In the genomic region with DNA sequence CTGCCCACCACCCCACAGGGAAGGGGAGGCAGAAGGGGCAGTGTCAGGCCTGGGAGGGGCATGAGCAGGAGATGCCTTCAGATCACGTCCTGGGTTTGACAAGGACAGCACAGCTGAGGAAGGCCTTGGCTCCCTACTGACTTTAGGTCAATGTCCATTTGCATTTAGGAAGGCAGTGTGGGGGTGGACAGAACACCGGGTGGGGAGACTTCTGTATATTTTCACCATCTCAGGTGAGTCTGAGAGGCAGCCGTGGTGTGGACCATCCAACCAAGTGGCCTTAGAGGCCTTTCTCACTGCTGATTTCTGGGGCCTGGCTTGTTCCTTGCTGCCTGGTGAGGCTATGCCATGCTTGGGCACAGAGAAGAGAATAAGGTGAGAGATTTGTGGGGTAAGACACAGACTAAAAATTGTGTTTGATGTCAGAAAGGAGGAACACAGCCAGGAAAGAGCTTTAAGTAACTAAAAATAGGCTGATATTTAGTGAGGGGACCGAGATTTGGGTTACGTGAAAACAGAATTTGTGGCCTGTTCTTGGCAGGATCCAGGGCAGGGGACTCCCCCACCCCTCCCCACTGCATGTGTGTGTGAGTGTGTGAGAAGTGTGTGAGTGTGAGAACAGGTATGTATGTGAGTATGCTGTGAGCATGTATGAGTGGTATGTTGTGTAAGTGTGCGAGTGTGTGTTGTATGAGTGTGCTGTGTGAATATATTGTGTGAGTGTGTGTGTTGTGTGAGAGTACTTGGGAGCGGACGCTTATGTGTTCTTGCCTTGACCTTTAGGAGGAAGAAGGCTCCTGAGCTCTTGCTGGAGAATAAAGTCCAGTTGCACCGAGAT, we compare ENCODE assay signal across 32 cellular contexts. TPM values are rescaled to one million over a fixed set of nuclear protein-coding genes. Genes with fewer than 3 reads are reported as not detected.
DNase-seq lines count a peak whose midpoint lies in the region; ATAC-seq and TF ChIP-seq lines count a peak whose summit lies in the region.
"Had no signal": no experiment of that assay in that cellular context is flagged by ENCODE, and none has a peak within 500 bp of the region (broad histone marks: within the 10 kb centered on the region; RNA-seq: fewer than 3 reads in every experiment).

No MANE protein-coding gene starts in this region.

- intact Hi-C loops in activated CD4-positive, alpha-beta T cell treated with anti-CD3 and anti-CD28 coated beads for 36 hours (cut with DNase I, micrococcal nuclease): loop anchor here in 1 of 2 experiments (2.0 kb wide), 1 partner anchor 44 kb away; no protein-coding TSS in a partner anchor
- intact Hi-C loops in left colon (cut with DNase I, micrococcal nuclease) (no loop called here), breast epithelium (cut with DNase I; ENCODE audit: low total_unique reads) (no loop called here)

- TF ChIP-seq POLR2A in breast epithelium (IDR thresholded peaks at IDR 0.05): no peak

- H3K4me2 ChIP-seq in BLaER1 treated with 17β-estradiol and CSF1 and Interleukin-3, amounts not matched to agents 10 nM and 100 nM: peak overlapping the region; percentile 9 to 97 (median 69); a peak in 19 of 22 replicates
- H3K4me2 ChIP-seq: neural progenitor cell had no signal

- H3K9me3 Mint-ChIP-seq in activated CD4-positive, alpha-beta T cell treated with anti-CD3 and anti-CD28 coated beads for 36 hours (ENCODE audit: low read depth): no peaks in the 10 kb centered on the region
- H3K9me3 Mint-ChIP-seq in IgD-negative memory B cell: peaks cover 0 to 2% (median 0%) of the 10 kb centered on the region in 3 donors
- H3K9me3 Mint-ChIP-seq: activated naive CD4-positive, alpha-beta T cell treated with anti-CD3 and anti-CD28 coated beads, Interleukin-2, amount 50 U/mL, for 24 hours; central memory CD8-positive, alpha-beta T cell had no signal

- no peak for DNase-seq in activated CD4-positive, alpha-beta T cell treated with anti-CD3 and anti-CD28 coated beads for 36 hours
- DNase-seq in activated CD4-positive, alpha-beta T cell treated with anti-CD3 and anti-CD28 coated beads, Interleukin-2, amount 50 U/mL, for 48 hours: no peak
- DNase-seq in left colon: no peak
- DNase-seq in COLO829 (ENCODE audit: low spot score): no peak
- no peak for DNase-seq in breast epithelium (ENCODE audit: low spot score in 2 of 2)
- DNase-seq: 8988T; activated CD8-positive, alpha-beta memory T cell treated with anti-CD3 and anti-CD28 coated beads for 24 hours; activated T-cell treated with anti-CD3 and anti-CD28 coated beads, Interleukin-2, amount 50 U/mL, for 1 hour; COR-L47; dermis blood vessel endothelial cell; DMS79 treated with DMSO at 0.1 percent for 48 hours; HFFc6; KBM-7; MM.1S; NCI-H1417 treated with DMSO at 0.1 percent for 48 hours; NCI-H446 treated with DMSO at 0.1 percent for 48 hours; OCI-M1; SHP77 treated with DMSO at 0.1 percent for 48 hours; stimulated activated CD8-positive, alpha-beta memory T cell treated with anti-CD3 and anti-CD28 coated beads, Interleukin-4, amount 100 ng/mL, for 48 hours; substantia nigra; SW 1271 had no signal

- peaks cover 0 to 29% (median 0%) of the 10 kb centered on the region in 11 experiments; a peak in 2 of 22 replicates for H3K9me3 ChIP-seq in BLaER1 treated with 17β-estradiol and CSF1 and Interleukin-3, amounts not matched to agents 10 nM and 100 nM (replicated peaks in 1 of 11)
- H3K9me3 ChIP-seq in breast epithelium: no peaks in the 10 kb centered on the region
- H3K9me3 ChIP-seq: ascending aorta had no signal

- CTCF ChIA-PET in activated CD4-positive, alpha-beta T cell treated with anti-CD3 and anti-CD28 coated beads for 36 hours (lab: Charles Lee): no interaction called here

- POLR2A ChIA-PET in activated CD4-positive, alpha-beta T cell treated with anti-CD3 and anti-CD28 coated beads for 36 hours (lab: Charles Lee): no interaction called here

- no peaks in the 10 kb centered on the region for H4K20me1 ChIP-seq in BLaER1 treated with 17β-estradiol and CSF1 and Interleukin-3, amounts not matched to agents 10 nM and 100 nM

- no peak overlapping the region for H3K9ac ChIP-seq in BLaER1 treated with 17β-estradiol and CSF1 and Interleukin-3, amounts not matched to agents 10 nM and 100 nM
- H3K9ac ChIP-seq: neural progenitor cell had no signal

- peaks cover 3% of the 10 kb centered on the region for H3K27me3 Mint-ChIP-seq in activated CD4-positive, alpha-beta T cell treated with anti-CD3 and anti-CD28 coated beads for 36 hours
- H3K27me3 Mint-ChIP-seq in IgD-negative memory B cell: peaks cover 2% of the 10 kb centered on the region
- H3K27me3 Mint-ChIP-seq: activated naive CD4-positive, alpha-beta T cell treated with anti-CD3 and anti-CD28 coated beads, Interleukin-2, amount 50 U/mL, for 24 hours had no signal

- no peaks in the 10 kb centered on the region for H3K36me3 Mint-ChIP-seq in activated CD4-positive, alpha-beta T cell treated with anti-CD3 and anti-CD28 coated beads for 36 hours (ENCODE audit: low read depth)
- H3K36me3 Mint-ChIP-seq in IgD-negative memory B cell: no peaks in the 10 kb centered on the region
- H3K36me3 Mint-ChIP-seq: activated naive CD4-positive, alpha-beta T cell treated with anti-CD3 and anti-CD28 coated beads, Interleukin-2, amount 50 U/mL, for 24 hours; neural progenitor cell had no signal

- H3K4me3 Mint-ChIP-seq in activated CD4-positive, alpha-beta T cell treated with anti-CD3 and anti-CD28 coated beads for 36 hours: no peak overlapping the region
- peak overlapping the region in 1 of 4 donors; percentile 2 for H3K4me3 Mint-ChIP-seq in IgD-negative memory B cell
- H3K4me3 Mint-ChIP-seq: activated naive CD4-positive, alpha-beta T cell treated with anti-CD3 and anti-CD28 coated beads, Interleukin-2, amount 50 U/mL, for 24 hours; central memory CD8-positive, alpha-beta T cell; HFFc6; neural progenitor cell had no signal

- H3K36me3 ChIP-seq in BLaER1 treated with 17β-estradiol and CSF1 and Interleukin-3, amounts not matched to agents 10 nM and 100 nM: no peaks in the 10 kb centered on the region
- no peaks in the 10 kb centered on the region for H3K36me3 ChIP-seq in breast epithelium
- H3K36me3 ChIP-seq: ascending aorta, neural progenitor cell had no signal

- H3K4me1 ChIP-seq in BLaER1 treated with 17β-estradiol and CSF1 and Interleukin-3, amounts not matched to agents 10 nM and 100 nM: peaks cover 44 to 53% (median 51%) of the 10 kb centered on the region in 10 experiments
- H3K4me1 ChIP-seq in breast epithelium: no peaks in the 10 kb centered on the region
- H3K4me1 ChIP-seq: ascending aorta, neural progenitor cell had no signal

- no peaks in the 10 kb centered on the region for H3K27me3 ChIP-seq in BLaER1 treated with 17β-estradiol and CSF1 and Interleukin-3, amounts not matched to agents 10 nM and 100 nM
- H3K27me3 ChIP-seq in breast epithelium: no peaks in the 10 kb centered on the region
- H3K27me3 ChIP-seq: ascending aorta, neural progenitor cell had no signal

- peak overlapping the region; percentile 1 for H3K27ac Mint-ChIP-seq in activated CD4-positive, alpha-beta T cell treated with anti-CD3 and anti-CD28 coated beads for 36 hours
- H3K27ac Mint-ChIP-seq in IgD-negative memory B cell: peak overlapping the region in 2 of 3 donors; percentile 74 to 92
- H3K27ac Mint-ChIP-seq: activated naive CD4-positive, alpha-beta T cell treated with anti-CD3 and anti-CD28 coated beads, Interleukin-2, amount 50 U/mL, for 24 hours; HFFc6; neural progenitor cell had no signal

- peaks cover 11% of the 10 kb centered on the region for H3K4me1 Mint-ChIP-seq in activated CD4-positive, alpha-beta T cell treated with anti-CD3 and anti-CD28 coated beads for 36 hours
- peaks cover 9 to 21% (median 20%) of the 10 kb centered on the region in 3 donors for H3K4me1 Mint-ChIP-seq in IgD-negative memory B cell

- no peak overlapping the region for H3K4me3 ChIP-seq in BLaER1 treated with 17β-estradiol and CSF1 and Interleukin-3, amounts not matched to agents 10 nM and 100 nM
- H3K4me3 ChIP-seq in breast epithelium: no peak overlapping the region
- H3K4me3 ChIP-seq: ascending aorta, neural progenitor cell had no signal

- TF ChIP-seq CTCF in breast epithelium (IDR thresholded peaks at IDR 0.05): no peak

- H3K27ac ChIP-seq in BLaER1 treated with 17β-estradiol and CSF1 and Interleukin-3, amounts not matched to agents 10 nM and 100 nM: peak overlapping the region in 4 of 11 experiments; percentile 0 to 58 (median 45); a peak in 6 of 22 replicates
- H3K27ac ChIP-seq in breast epithelium: no peak overlapping the region
- H3K27ac ChIP-seq: ascending aorta, neural progenitor cell had no signal

- no peak for ATAC-seq in activated CD4-positive, alpha-beta T cell treated with anti-CD3 and anti-CD28 coated beads for 36 hours
- ATAC-seq in left colon (peak; percentile 16), HG02840 (IDR thresholded peaks at IDR 0.05; ENCODE audit: low FRiP score, unreplicated experiment) (no peak)

RNA-seq across cellular contexts. Expression of a gene that starts 11.8 kb away (rescaled TPM):
- total RNA-seq in activated CD4-positive, alpha-beta T cell treated with anti-CD3 and anti-CD28 coated beads for 36 hours: not detected
- not detected for polyA plus RNA-seq in IgD-negative memory B cell
- not detected for total RNA-seq in left colon
- total RNA-seq in breast epithelium: not detected
- total RNA-seq: ascending aorta, dermis blood vessel endothelial cell, glomerular endothelial cell, HFFc6, kidney epithelial cell, lung microvascular endothelial cell, posterior vena cava had no signal
